15 cellular contexts compared by ENCODE assay signal in the genomic region with DNA sequence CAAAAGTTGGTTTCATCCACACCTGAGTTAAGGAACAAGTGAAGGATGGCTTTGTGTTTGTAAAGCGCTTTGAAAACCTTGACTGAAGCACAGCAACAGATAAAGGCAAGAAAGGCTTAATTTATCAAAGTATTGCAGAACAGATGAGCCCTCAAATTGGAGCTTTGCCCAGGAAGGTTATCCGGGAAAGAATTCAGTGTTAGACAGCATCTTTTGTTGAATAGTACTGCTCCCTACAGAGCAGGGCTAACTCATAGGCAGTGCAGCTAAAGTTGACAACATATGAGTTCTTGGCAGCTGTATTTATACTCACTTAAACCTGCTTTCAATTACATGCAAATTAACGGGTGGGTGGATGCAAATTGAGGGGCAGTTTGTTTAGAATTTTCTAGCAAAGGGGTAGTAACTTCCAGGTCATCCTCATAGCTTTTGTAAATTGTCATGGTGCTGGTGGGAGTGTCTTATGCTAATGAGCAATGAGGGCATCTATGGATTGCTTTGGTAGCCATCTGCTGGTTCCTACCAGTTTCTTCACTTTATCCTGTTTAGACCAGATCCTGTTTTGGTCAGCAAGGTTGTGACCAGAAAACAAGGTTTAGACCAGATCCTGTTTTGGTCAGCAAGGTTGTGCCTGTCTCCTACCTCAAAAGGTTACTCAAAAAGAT.
"Had no signal": no experiment of that assay in that cellular context is flagged by ENCODE, and none has a peak within 500 bp of the region (broad histone marks: within the 10 kb centered on the region; RNA-seq: fewer than 3 reads in every experiment).

No MANE protein-coding gene starts in this region.

- H3K27me3 ChIP-seq: upper lobe of right lung had no signal

- H3K27ac Mint-ChIP-seq: activated CD4-positive, alpha-beta memory T cell treated with anti-CD3 and anti-CD28 coated beads, Interleukin-2, amount 10 ng/mL, durations not matched to agents 7 days and 5 days; activated naive CD8-positive, alpha-beta T cell treated with anti-CD3 and anti-CD28 coated beads, Interleukin-2, amount 50 U/mL, for 24 hours; activated T-cell treated with anti-CD3 and anti-CD28 coated beads, Interleukin-2, amount 50 U/mL, for 72 hours had no signal

- ATAC-seq: activated naive CD8-positive, alpha-beta T cell treated with anti-CD3 and anti-CD28 coated beads, Interleukin-2, amount 50 U/mL, for 24 hours; activated T-cell treated with anti-CD3 and anti-CD28 coated beads, Interleukin-2, amount 50 U/mL, for 72 hours; stimulated activated naive CD8-positive, alpha-beta T cell treated with anti-CD3 and anti-CD28 coated beads, Interleukin-15, Interleukin-2, amounts not matched to agents 100 U/mL and 50 U/mL, for 24 hours; upper lobe of right lung had no signal

- H3K4me1 ChIP-seq: upper lobe of right lung had no signal

- H3K27ac ChIP-seq: upper lobe of right lung, VCaP had no signal

- DNase-seq: activated CD4-positive, alpha-beta memory T cell treated with anti-CD3 and anti-CD28 coated beads, Interleukin-2, amount 10 ng/mL, durations not matched to agents 7 days and 5 days; activated naive CD8-positive, alpha-beta T cell treated with anti-CD3 and anti-CD28 coated beads, Interleukin-2, amount 50 U/mL, for 24 hours; activated T-cell treated with anti-CD3 and anti-CD28 coated beads, Interleukin-2, amount 50 U/mL, for 72 hours; caudate nucleus; cortex of kidney; effector CD8-positive, alpha-beta T cell; hippocampal formation; kidney glomerular epithelial cell; mesendoderm; stimulated activated CD4-positive, alpha-beta T cell treated with anti-CD3 and anti-CD28 coated beads, Interleukin-4, amount 100 ng/mL, for 1 hour; stimulated activated CD8-positive, alpha-beta memory T cell treated with anti-CD3 and anti-CD28 coated beads, Interleukin-4, amount 100 ng/mL, for 48 hours; stimulated activated naive CD8-positive, alpha-beta T cell treated with anti-CD3 and anti-CD28 coated beads, Interleukin-15, Interleukin-2, amounts not matched to agents 100 U/mL and 50 U/mL, for 24 hours; T-helper 9 cell; upper lobe of right lung had no signal

- H3K4me1 Mint-ChIP-seq: activated CD4-positive, alpha-beta memory T cell treated with anti-CD3 and anti-CD28 coated beads, Interleukin-2, amount 10 ng/mL, durations not matched to agents 7 days and 5 days; activated naive CD8-positive, alpha-beta T cell treated with anti-CD3 and anti-CD28 coated beads, Interleukin-2, amount 50 U/mL, for 24 hours had no signal

- H3K4me3 ChIP-seq: upper lobe of right lung had no signal

- H3K36me3 ChIP-seq: upper lobe of right lung had no signal

- H3K4me3 Mint-ChIP-seq: activated CD4-positive, alpha-beta memory T cell treated with anti-CD3 and anti-CD28 coated beads, Interleukin-2, amount 10 ng/mL, durations not matched to agents 7 days and 5 days; activated naive CD8-positive, alpha-beta T cell treated with anti-CD3 and anti-CD28 coated beads, Interleukin-2, amount 50 U/mL, for 24 hours; activated T-cell treated with anti-CD3 and anti-CD28 coated beads, Interleukin-2, amount 50 U/mL, for 72 hours had no signal

- H3K9me3 ChIP-seq: upper lobe of right lung had no signal

- H3K9me3 Mint-ChIP-seq: activated CD4-positive, alpha-beta memory T cell treated with anti-CD3 and anti-CD28 coated beads, Interleukin-2, amount 10 ng/mL, durations not matched to agents 7 days and 5 days; activated naive CD8-positive, alpha-beta T cell treated with anti-CD3 and anti-CD28 coated beads, Interleukin-2, amount 50 U/mL, for 24 hours; activated T-cell treated with anti-CD3 and anti-CD28 coated beads, Interleukin-2, amount 50 U/mL, for 72 hours had no signal
